ENCODE assay signal across 9 cellular contexts in genomic region chr16:85235988-85236831, GRCh38.
DNase-seq lines count a peak whose midpoint lies in the region; ATAC-seq and TF ChIP-seq lines count a peak whose summit lies in the region.
"Had no signal": no experiment of that assay in that cellular context is flagged by ENCODE, and none has a peak within 500 bp of the region (broad histone marks: within the 10 kb centered on the region; RNA-seq: fewer than 3 reads in every experiment).

No MANE protein-coding gene starts in this region.

- POLR2A ChIA-PET in WTC11 (lab: Charles Lee) = interaction anchor here (1.6 kb wide), 1 partner anchor 200 kb away, joined by 4 read pairs; no protein-coding TSS in a partner anchor

- peak overlapping the region; percentile 78; the same call in 1 of the 2 replicates for H3K27ac Mint-ChIP-seq in WTC11
- no peak overlapping the region for H3K27ac Mint-ChIP-seq in immature natural killer cell
- H3K27ac Mint-ChIP-seq: dendritic cell treated with granulocyte-macrophage colony-stimulating factor and Interleukin-4, amounts not matched to agents 40 ng/mL and 50 ng/mL, for 4 days had no signal

- no peaks in the 10 kb centered on the region for H3K36me3 ChIP-seq in thymus (ENCODE audit: control insufficient read depth, insufficient read depth)

- DNase-seq in GM20000 (ENCODE audit: low spot score) = peak; percentile 84
- no peak for DNase-seq in WTC11 (ENCODE audit: low spot score)
- no peak for DNase-seq in immature natural killer cell
- no peak for DNase-seq in NCI-H2196 treated with DMSO at 0.1 percent for 48 hours (lab: John Stamatoyannopoulos, UW; ENCODE audit: unreplicated experiment)
- no peak for DNase-seq in OCI-M2 (lab: John Stamatoyannopoulos, UW; ENCODE audit: unreplicated experiment)
- no peak for DNase-seq in NCI-H510A treated with DMSO at 0.1 percent for 48 hours (lab: John Stamatoyannopoulos, UW)
- no peak for DNase-seq in NK-92 treated with Interleukin-12 subunit alpha and Interleukin-12 subunit beta, amount 100 ng/mL, for 24 hours (lab: John Stamatoyannopoulos, UW)

- H3K4me1 Mint-ChIP-seq in WTC11 (peaks cover 53% of the 10 kb centered on the region), immature natural killer cell (peaks cover 8 to 13% of the 10 kb centered on the region in 2 donors)

- H3K9me3 ChIP-seq in thymus (ENCODE audit: control insufficient read depth) = no peaks in the 10 kb centered on the region

- H3K4me3 Mint-ChIP-seq in WTC11 (peak overlapping the region; percentile 45), immature natural killer cell (peak overlapping the region; percentile 43 to 69 (median 60))
- H3K4me3 Mint-ChIP-seq: dendritic cell treated with granulocyte-macrophage colony-stimulating factor and Interleukin-4, amounts not matched to agents 40 ng/mL and 50 ng/mL, for 4 days had no signal

- H3K27me3 Mint-ChIP-seq in WTC11 (ENCODE audit: low read depth) (no peaks in the 10 kb centered on the region; the same call in 1 of the 2 replicates), immature natural killer cell (ENCODE audit: low read depth in 3 of 3) (peaks cover 3 to 7% (median 5%) of the 10 kb centered on the region in 3 donors)

- WGBS in thymus = 25% methylated on average over 20 of the region's 20 CpGs

- CTCF ChIA-PET in WTC11 (lab: Charles Lee) = interaction anchor here (0.6 to 3.5 kb wide), 16 partner anchors 9 to 312 kb away, joined by 3 to 35 read pairs (median 4); no protein-coding TSS in a partner anchor

- H3K36me3 Mint-ChIP-seq in WTC11 = no peaks in the 10 kb centered on the region
- no peaks in the 10 kb centered on the region for H3K36me3 Mint-ChIP-seq in immature natural killer cell

- H3K4me3 ChIP-seq in thymus (ENCODE audit: low read length) = peak overlapping the region; percentile 18

- TF ChIP-seq CTCF in GM20000 (IDR thresholded peaks at IDR 0.05; ENCODE audit: extremely low read depth, missing control alignments) (no peak), WTC11 (IDR thresholded peaks at IDR 0.05) (no peak)

- peaks cover 6% of the 10 kb centered on the region for H3K4me1 ChIP-seq in thymus (ENCODE audit: control insufficient read depth, insufficient read depth, low read length)

- no peak overlapping the region for H3K27ac ChIP-seq in thymus (ENCODE audit: low read depth)

- peak; percentile 57; the same call in 1 of the 2 replicates for ATAC-seq in WTC11

- H3K9me3 Mint-ChIP-seq in WTC11 (peaks cover 3% of the 10 kb centered on the region), immature natural killer cell (no peaks in the 10 kb centered on the region)
- H3K9me3 Mint-ChIP-seq: dendritic cell treated with granulocyte-macrophage colony-stimulating factor and Interleukin-4, amounts not matched to agents 40 ng/mL and 50 ng/mL, for 4 days had no signal

- peaks cover 22% of the 10 kb centered on the region for H3K27me3 ChIP-seq in thymus (ENCODE audit: control insufficient read depth, insufficient read depth)

TF ChIP-seq in WTC11, 78 proteins besides CTCF, POLR2A, EP300 and RAD21:
- no peak for TF ChIP-seq ESRRA (CRISPR knock-in tag; IDR thresholded peaks at IDR 0.05; ENCODE audit: borderline replicate concordance)
- 0 out of 2 replicates have a peak, but pooled peaks have one; percentile 78 for TF ChIP-seq GTF2I (CRISPR knock-in tag; conservative IDR thresholded peaks at IDR 0.05)
- no peak for TF ChIP-seq EMX1 (CRISPR knock-in tag; IDR thresholded peaks at IDR 0.05)
- TF ChIP-seq ZNF671 (CRISPR knock-in tag; IDR thresholded peaks at IDR 0.05) = 0 out of 2 replicates have a peak, but pooled peaks have one; percentile 31
- TF ChIP-seq ZNF396 (CRISPR knock-in tag; IDR thresholded peaks at IDR 0.05; ENCODE audit: borderline replicate concordance) = no peak
- no peak for TF ChIP-seq JAZF1 (CRISPR knock-in tag; IDR thresholded peaks at IDR 0.05)
- TF ChIP-seq NR3C1 (CRISPR knock-in tag; conservative IDR thresholded peaks at IDR 0.05; ENCODE audit: low read depth) = no peak
- TF ChIP-seq PRRX2 (CRISPR knock-in tag; IDR thresholded peaks at IDR 0.05) = no peak
